ENCODE assay signal across 1 cellular context in genomic region chr6:89527634-89528033, GRCh38.
TF ChIP-seq lines count a peak whose summit lies in the region.

No MANE protein-coding gene starts in this region.

TF ChIP-seq in K562, 482 proteins besides CTCF, POLR2A, EP300 and RAD21 (continued from another document):
- TF ChIP-seq ZNF3 (CRISPR knock-in tag; IDR thresholded peaks at IDR 0.05) (no peak), XRCC4 (IDR thresholded peaks at IDR 0.05; ENCODE audit: extremely low read depth, insufficient read depth, insufficient read length) (no peak), HDAC8 (tag; IDR thresholded peaks at IDR 0.05) (no peak), FOXJ2 (tag; IDR thresholded peaks at IDR 0.05) (peak; percentile 98), SMARCA5 (IDR thresholded peaks at IDR 0.05) (no peak)
